Comparison of ENCODE assay signal across 10 cellular contexts in genomic region chr3:32815812-32816438, GRCh38. TPM values are rescaled to one million over a fixed set of nuclear protein-coding genes. Genes with fewer than 3 reads are reported as not detected.
A peak's percentile ranks its signal among the peaks of the same experiment; 100 is the strongest.
DNase-seq lines count a peak whose midpoint lies in the region; ATAC-seq and TF ChIP-seq lines count a peak whose summit lies in the region.
"Had no signal": no experiment of that assay in that cellular context is flagged by ENCODE, and none has a peak within 500 bp of the region (broad histone marks: within the 10 kb centered on the region; RNA-seq: fewer than 3 reads in every experiment).

No MANE protein-coding gene starts in this region.

- intact Hi-C loops in Right ventricle myocardium superior (cut with DNase I), result no loop called here

- 21% methylated on average over 22 of the region's 22 CpGs for WGBS in thymus

- H3K27ac ChIP-seq in cardiac muscle cell, result peak overlapping the region; percentile 87
- H3K27ac ChIP-seq in thymus (ENCODE audit: low read depth), result no peak overlapping the region
- no peak overlapping the region for H3K27ac ChIP-seq in RWPE1
- H3K27ac ChIP-seq: VCaP had no signal

- H3K9me3 ChIP-seq in cardiac muscle cell (ENCODE audit: low read depth), result no peaks in the 10 kb centered on the region
- no peaks in the 10 kb centered on the region for H3K9me3 ChIP-seq in thymus (ENCODE audit: control insufficient read depth)

- peak overlapping the region; percentile 94 for H3K4me3 Mint-ChIP-seq in WTC11

- H3K36me3 Mint-ChIP-seq in WTC11, result peaks cover 35% of the 10 kb centered on the region

- peaks cover 7% of the 10 kb centered on the region; the same call in 1 of the 2 replicates for H3K27me3 Mint-ChIP-seq in WTC11 (ENCODE audit: low read depth)

- H3K4me3 ChIP-seq in cardiac muscle cell, result peak overlapping the region; percentile 48
- peak overlapping the region; percentile 55 for H3K4me3 ChIP-seq in thymus (ENCODE audit: low read length)

- in situ Hi-C loops in GM13976 (cut with MboI; ENCODE audit: low sequenced_read_pairs, unreplicated experiment), result no loop called here

- ATAC-seq in Right ventricle myocardium superior (ENCODE audit: poor library complexity) (no peak), WTC11 (peak; percentile 13)

- H3K4me1 ChIP-seq in cardiac muscle cell (ENCODE audit: low read depth), result peaks cover 27% of the 10 kb centered on the region
- H3K4me1 ChIP-seq in thymus (ENCODE audit: control insufficient read depth, insufficient read depth, low read length), result peaks cover 3% of the 10 kb centered on the region

- peaks cover 36% of the 10 kb centered on the region for H3K4me1 Mint-ChIP-seq in WTC11

- CTCF ChIA-PET in WTC11 (lab: Charles Lee) (interaction anchor here (0.7 to 4.1 kb wide), 5 partner anchors 28 to 306 kb away, joined by 3 to 28 read pairs (median 3); no protein-coding TSS in a partner anchor), RWPE1 (lab: Yijun Ruan, JAX) (no interaction called here)

- peak overlapping the region; percentile 89 for H3K27ac Mint-ChIP-seq in WTC11

- peak in 1 of 2 donors; percentile 42 for DNase-seq in cardiac muscle cell (ENCODE audit: low read depth in 1 of 2, low spot score in 1 of 2)
- no peak for DNase-seq in Right ventricle myocardium superior
- DNase-seq in WTC11 (ENCODE audit: low spot score), result peak; percentile 43
- DNase-seq in kidney tubule cell (ENCODE audit: low spot score), result peak; percentile 15
- DNase-seq in RWPE1 (ENCODE audit: low spot score), result no peak
- no peak for DNase-seq in stimulated activated naive CD4-positive, alpha-beta T cell (lab: John Stamatoyannopoulos, UW)
- no peak for DNase-seq in GM13976 (ENCODE audit: low spot score)
- DNase-seq: NCI-H774 had no signal

- no peaks in the 10 kb centered on the region for H3K27me3 ChIP-seq in cardiac muscle cell
- H3K27me3 ChIP-seq in thymus (ENCODE audit: control insufficient read depth, insufficient read depth), result peaks cover 56% of the 10 kb centered on the region

- POLR2A ChIA-PET in WTC11 (lab: Charles Lee), result interaction anchor here (0.6 to 3.4 kb wide), 11 partner anchors 14 to 292 kb away, joined by 3 to 34 read pairs (median 4); no protein-coding TSS in a partner anchor
- POLR2A ChIA-PET in RWPE1 (lab: Yijun Ruan, JAX; ENCODE audit: low non-redundant PET), result no interaction called here

- H3K9me3 Mint-ChIP-seq in WTC11, result no peaks in the 10 kb centered on the region

- H3K36me3 ChIP-seq in cardiac muscle cell (no peaks in the 10 kb centered on the region), thymus (ENCODE audit: control insufficient read depth, insufficient read depth) (no peaks in the 10 kb centered on the region)

- TF ChIP-seq CTCF in cardiac muscle cell (IDR thresholded peaks at IDR 0.05; ENCODE audit: low read depth, low read length), result no peak
- no peak for TF ChIP-seq CTCF in WTC11 (IDR thresholded peaks at IDR 0.05)
- no peak for TF ChIP-seq CTCF in RWPE1 (conservative IDR thresholded peaks at IDR 0.05; ENCODE audit: low read depth)
- no peak for TF ChIP-seq CTCF in GM13976 (IDR thresholded peaks at IDR 0.05; ENCODE audit: borderline replicate concordance, control extremely low read depth, extremely low read depth, insufficient read depth, missing control alignments)

TF ChIP-seq in WTC11, 78 proteins besides CTCF, POLR2A, EP300 and RAD21:
- TF ChIP-seq ZNF263 (CRISPR knock-in tag; IDR thresholded peaks at IDR 0.05; ENCODE audit: low read depth) (no peak), E2F5 (CRISPR knock-in tag; IDR thresholded peaks at IDR 0.05) (no peak), ZNF423 (CRISPR knock-in tag; IDR thresholded peaks at IDR 0.05) (0 out of 2 replicates have a peak, but pooled peaks have one; percentile 12), JAZF1 (CRISPR knock-in tag; IDR thresholded peaks at IDR 0.05) (no peak), CREB1 (CRISPR knock-in tag; IDR thresholded peaks at IDR 0.05) (no peak), STAT6 (CRISPR knock-in tag; conservative IDR thresholded peaks at IDR 0.05; ENCODE audit: low read depth) (no peak), ELF4 (CRISPR knock-in tag; IDR thresholded peaks at IDR 0.05; ENCODE audit: low read depth) (no peak), RELA (CRISPR knock-in tag; IDR thresholded peaks at IDR 0.05; ENCODE audit: borderline replicate concordance) (no peak), MXD4 (CRISPR knock-in tag; IDR thresholded peaks at IDR 0.05; ENCODE audit: borderline replicate concordance) (no peak)
- TF ChIP-seq, protein P1, sequence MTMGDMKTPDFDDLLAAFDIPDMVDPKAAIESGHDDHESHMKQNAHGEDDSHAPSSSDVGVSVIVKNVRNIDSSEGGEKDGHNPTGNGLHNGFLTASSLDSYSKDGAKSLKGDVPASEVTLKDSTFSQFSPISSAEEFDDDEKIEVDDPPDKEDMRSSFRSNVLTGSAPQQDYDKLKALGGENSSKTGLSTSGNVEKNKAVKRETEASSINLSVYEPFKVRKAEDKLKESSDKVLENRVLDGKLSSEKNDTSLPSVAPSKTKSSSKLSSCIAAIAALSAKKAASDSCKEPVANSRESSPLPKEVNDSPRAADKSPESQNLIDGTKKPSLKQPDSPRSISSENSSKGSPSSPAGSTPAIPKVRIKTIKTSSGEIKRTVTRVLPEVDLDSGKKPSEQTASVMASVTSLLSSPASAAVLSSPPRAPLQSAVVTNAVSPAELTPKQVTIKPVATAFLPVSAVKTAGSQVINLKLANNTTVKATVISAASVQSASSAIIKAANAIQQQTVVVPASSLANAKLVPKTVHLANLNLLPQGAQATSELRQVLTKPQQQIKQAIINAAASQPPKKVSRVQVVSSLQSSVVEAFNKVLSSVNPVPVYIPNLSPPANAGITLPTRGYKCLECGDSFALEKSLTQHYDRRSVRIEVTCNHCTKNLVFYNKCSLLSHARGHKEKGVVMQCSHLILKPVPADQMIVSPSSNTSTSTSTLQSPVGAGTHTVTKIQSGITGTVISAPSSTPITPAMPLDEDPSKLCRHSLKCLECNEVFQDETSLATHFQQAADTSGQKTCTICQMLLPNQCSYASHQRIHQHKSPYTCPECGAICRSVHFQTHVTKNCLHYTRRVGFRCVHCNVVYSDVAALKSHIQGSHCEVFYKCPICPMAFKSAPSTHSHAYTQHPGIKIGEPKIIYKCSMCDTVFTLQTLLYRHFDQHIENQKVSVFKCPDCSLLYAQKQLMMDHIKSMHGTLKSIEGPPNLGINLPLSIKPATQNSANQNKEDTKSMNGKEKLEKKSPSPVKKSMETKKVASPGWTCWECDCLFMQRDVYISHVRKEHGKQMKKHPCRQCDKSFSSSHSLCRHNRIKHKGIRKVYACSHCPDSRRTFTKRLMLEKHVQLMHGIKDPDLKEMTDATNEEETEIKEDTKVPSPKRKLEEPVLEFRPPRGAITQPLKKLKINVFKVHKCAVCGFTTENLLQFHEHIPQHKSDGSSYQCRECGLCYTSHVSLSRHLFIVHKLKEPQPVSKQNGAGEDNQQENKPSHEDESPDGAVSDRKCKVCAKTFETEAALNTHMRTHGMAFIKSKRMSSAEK (CRISPR knock-in tag; IDR thresholded peaks at IDR 0.05; ENCODE audit: borderline replicate concordance), result no peak
- TF ChIP-seq, protein P2, sequence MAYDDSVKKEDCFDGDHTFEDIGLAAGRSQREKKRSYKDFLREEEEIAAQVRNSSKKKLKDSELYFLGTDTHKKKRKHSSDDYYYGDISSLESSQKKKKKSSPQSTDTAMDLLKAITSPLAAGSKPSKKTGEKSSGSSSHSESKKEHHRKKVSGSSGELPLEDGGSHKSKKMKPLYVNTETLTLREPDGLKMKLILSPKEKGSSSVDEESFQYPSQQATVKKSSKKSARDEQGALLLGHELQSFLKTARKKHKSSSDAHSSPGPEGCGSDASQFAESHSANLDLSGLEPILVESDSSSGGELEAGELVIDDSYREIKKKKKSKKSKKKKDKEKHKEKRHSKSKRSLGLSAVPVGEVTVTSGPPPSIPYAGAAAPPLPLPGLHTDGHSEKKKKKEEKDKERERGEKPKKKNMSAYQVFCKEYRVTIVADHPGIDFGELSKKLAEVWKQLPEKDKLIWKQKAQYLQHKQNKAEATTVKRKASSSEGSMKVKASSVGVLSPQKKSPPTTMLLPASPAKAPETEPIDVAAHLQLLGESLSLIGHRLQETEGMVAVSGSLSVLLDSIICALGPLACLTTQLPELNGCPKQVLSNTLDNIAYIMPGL (CRISPR knock-in tag; IDR thresholded peaks at IDR 0.05), result 0 out of 2 replicates have a peak, but pooled peaks have one; percentile 3

RNA-seq across cellular contexts. Expression of gene TRIM71, which starts 1.9 kb away (rescaled TPM):
- total RNA-seq in cardiac muscle cell (13.9 and 21.8 TPM in 2 replicates), Right ventricle myocardium superior (not detected), WTC11 (2021) (237 to 274 TPM (median 238 TPM) in 3 replicates)
- polyA plus RNA-seq in cardiac muscle cell (3.3 and 6.8 TPM in 2 replicates), thymus (0.09 TPM)

Comparison
In these comparisons a context has a peak if more than half of its experiments do, and no peak if none do; other contexts are left out.
1. RNA of gene TRIM71, which starts 1.9 kb away (total RNA-seq): 237 to 274 TPM in WTC11 and 13.9 to 21.8 TPM in cardiac muscle cell; not detected in Right ventricle myocardium superior (single experiment); every median in the first group is over 10 times any median in the second.
2. DNase-seq: peak in WTC11 (single experiment) and kidney tubule cell (single experiment); none in Right ventricle myocardium superior (single experiment), RWPE1 (single experiment), stimulated activated naive CD4-positive, alpha-beta T cell (0 of 6) and GM13976 (single experiment).